Comparison of ENCODE assay signal across 27 cellular contexts in genomic region chr15:71054286-71054952, GRCh38.
DNase-seq lines count a peak whose midpoint lies in the region; ATAC-seq, FAIRE-seq and TF ChIP-seq lines count a peak whose summit lies in the region.
"Had no signal": no experiment of that assay in that cellular context is flagged by ENCODE, and none has a peak within 500 bp of the region (broad histone marks: within the 10 kb centered on the region; RNA-seq: fewer than 3 reads in every experiment).

No MANE protein-coding gene starts in this region.

- peaks cover 39% of the 10 kb centered on the region for H3K4me1 Mint-ChIP-seq in chondrocyte (ENCODE audit: low read depth)
- peaks cover 23% of the 10 kb centered on the region for H3K4me1 Mint-ChIP-seq in mesothelial cell of epicardium

- TF ChIP-seq CTCF in A549 (IDR thresholded peaks at IDR 0.05), result no peak
- TF ChIP-seq CTCF in IMR-90 (conservative IDR thresholded peaks at IDR 0.05; ENCODE audit: low read depth, low read length), result no peak
- no peak for TF ChIP-seq CTCF in chondrocyte (IDR thresholded peaks at IDR 0.05)
- TF ChIP-seq CTCF in mesothelial cell of epicardium (IDR thresholded peaks at IDR 0.05; ENCODE audit: unreplicated experiment), result no peak

- peaks cover 9% of the 10 kb centered on the region for H3K9me3 Mint-ChIP-seq in chondrocyte (ENCODE audit: low read depth)
- peaks cover 12% of the 10 kb centered on the region for H3K9me3 Mint-ChIP-seq in mesothelial cell of epicardium

- H3K27me3 Mint-ChIP-seq in chondrocyte (ENCODE audit: low read depth) (no peaks in the 10 kb centered on the region), mesothelial cell of epicardium (ENCODE audit: low read depth) (no peaks in the 10 kb centered on the region)

- TF ChIP-seq RAD21 in A549 (conservative IDR thresholded peaks at IDR 0.05 in 1 of 2, IDR thresholded peaks at IDR 0.05 in 1 of 2), result no peak
- TF ChIP-seq RAD21 in IMR-90 (IDR thresholded peaks at IDR 0.05; ENCODE audit: low read length), result no peak

- dilution Hi-C loops in IMR-90 (cut with HindIII; ENCODE audit: low sequenced_read_pairs, unreplicated experiment), result no loop called here

- H3K56ac ChIP-seq in IMR-90 (ENCODE audit: extremely low read depth, insufficient read depth, low read length), result no peak overlapping the region

- TF ChIP-seq EP300 in A549 (IDR thresholded peaks at IDR 0.05), result no peak

- H2AK5ac ChIP-seq in IMR-90 (ENCODE audit: low read depth, low read length), result no peak overlapping the region

- H4K91ac ChIP-seq in IMR-90 (ENCODE audit: insufficient read depth, low read depth, low read length), result no peak overlapping the region; the same call in 1 of the 2 replicates

- in situ Hi-C loops in IMR-90 (cut with MboI; ENCODE audit: low sequenced_read_pairs), result no loop called here

- H3K4me1 ChIP-seq in A549 (peaks cover 22% of the 10 kb centered on the region), IMR-90 (ENCODE audit: control insufficient read depth, insufficient read depth, low read length) (peaks cover 18% of the 10 kb centered on the region)
- H3K4me1 ChIP-seq: BE2C, lower lobe of right lung, upper lobe of right lung had no signal

- H3K27ac ChIP-seq in A549, result peak overlapping the region; percentile 66 to 68
- peak overlapping the region; percentile 79; the same call in 1 of the 2 replicates for H3K27ac ChIP-seq in IMR-90 (ENCODE audit: insufficient read depth, low read length)
- H3K27ac ChIP-seq: coronary artery, esophagus squamous epithelium, lower lobe of right lung, skin epidermis, upper lobe of right lung had no signal

- H3K23ac ChIP-seq in IMR-90 (ENCODE audit: low read depth, low read length), result no peak overlapping the region

- no peak overlapping the region; the same call in 1 of the 2 replicates for H3K9ac ChIP-seq in IMR-90 (ENCODE audit: low read depth, low read length)

- DNase-seq in A549 (ENCODE audit: low read depth in 1 of 2, low spot score in 1 of 2) (peak in 1 of 2 experiments; percentile 26), IMR-90 (peak; percentile 56), chondrocyte (ENCODE audit: low spot score) (no peak), mesothelial cell of epicardium (ENCODE audit: low spot score in 2 of 2, unreplicated experiment in 2 of 2) (no peak), GOT3 (lab: John Stamatoyannopoulos, UW) (no peak), GDM1 (lab: John Stamatoyannopoulos, UW) (no peak)
- DNase-seq: activated CD4-positive, alpha-beta T cell treated with anti-CD3 and anti-CD28 coated beads for 4 hours; activated CD8-positive, alpha-beta memory T cell treated with anti-CD3 and anti-CD28 coated beads for 24 hours; activated T-cell treated with anti-CD3 and anti-CD28 coated beads, Interleukin-2, amount 50 U/mL, for 24 hours; BE2C; esophagus squamous epithelium; H9; kidney; lower lobe of right lung; NCI-H1436 treated with DMSO at 0.1 percent for 48 hours; NCI-H2171; NCI-H524; NK-92 treated with Interleukin-12 subunit alpha and Interleukin-12 subunit beta, amount 100 ng/mL, for 24 hours; stimulated activated CD4-positive, alpha-beta T cell treated with anti-CD3 and anti-CD28 coated beads, Interleukin-2, amount 100 ng/mL, for 24 hours; T-helper 2 cell; upper lobe of right lung had no signal

- ATAC-seq in A549 (peak in 1 of 2 experiments; percentile 30; a peak in 1 of 6 replicates), IMR-90 (ENCODE audit: low read depth) (peak; percentile 24; the same call in 1 of the 2 replicates), GM21360 (IDR thresholded peaks at IDR 0.05; ENCODE audit: unreplicated experiment) (no peak), HG03442 (IDR thresholded peaks at IDR 0.05; ENCODE audit: unreplicated experiment) (no peak)
- ATAC-seq: GM12878, lower lobe of right lung, upper lobe of right lung had no signal

- POLR2A ChIA-PET in A549 (lab: Yijun Ruan, JAX) (no interaction called here), IMR-90 (lab: Charles Lee; ENCODE audit: unreplicated experiment) (no interaction called here)

- H4K5ac ChIP-seq in IMR-90 (ENCODE audit: low read depth, low read length), result peak overlapping the region; percentile 13; the same call in 1 of the 2 replicates

- peaks cover 17% of the 10 kb centered on the region for H3K9me1 ChIP-seq in IMR-90 (ENCODE audit: insufficient read depth, low read length)

- H3K14ac ChIP-seq in IMR-90 (replicated peaks; ENCODE audit: low read depth, low read length), result 0 out of 2 replicates have a peak overlapping the region, but pooled peaks have one; percentile 13

- H3K9me3 ChIP-seq in A549 (peaks cover 11% of the 10 kb centered on the region; the same call in 1 of the 3 replicates), IMR-90 (ENCODE audit: control insufficient read depth, insufficient read depth, low read length) (peaks cover 5% of the 10 kb centered on the region; the same call in 1 of the 2 replicates)
- H3K9me3 ChIP-seq: BE2C, esophagus squamous epithelium, lower lobe of right lung, upper lobe of right lung had no signal

- CTCF ChIA-PET in A549 (lab: Yijun Ruan, JAX), result no interaction called here
- CTCF ChIA-PET in IMR-90 (lab: Yijun Ruan, JAX), result no interaction called here

- H3K4ac ChIP-seq in IMR-90 (ENCODE audit: low read depth, low read length), result no peak overlapping the region; the same call in 1 of the 2 replicates

- no peak overlapping the region for H2AK9ac ChIP-seq in IMR-90 (replicated peaks; ENCODE audit: low read depth, low read length, poor library complexity)

- H3K36me3 ChIP-seq in IMR-90 (ENCODE audit: control insufficient read depth, insufficient read depth, low read length), result no peaks in the 10 kb centered on the region
- H3K36me3 ChIP-seq: BE2C, lower lobe of right lung, upper lobe of right lung had no signal

- peak overlapping the region; percentile 52; the same call in 1 of the 2 replicates for H2BK20ac ChIP-seq in IMR-90 (ENCODE audit: low read depth, low read length)

- no peak overlapping the region for H2AFZ ChIP-seq in IMR-90 (replicated peaks; ENCODE audit: low read length, poor library complexity)

- H3K4me3 Mint-ChIP-seq in chondrocyte (ENCODE audit: unreplicated experiment), result no peak overlapping the region
- no peak overlapping the region for H3K4me3 Mint-ChIP-seq in mesothelial cell of epicardium
- H3K4me3 Mint-ChIP-seq: activated T-cell treated with anti-CD3 and anti-CD28 coated beads, Interleukin-2, amount 50 U/mL, for 24 hours; H9 had no signal

- H4K20me1 ChIP-seq in IMR-90 (ENCODE audit: insufficient read depth, low read length), result no peaks in the 10 kb centered on the region

- intact Hi-C loops in IMR-90 (cut with micrococcal nuclease), result no loop called here

- H4K8ac ChIP-seq in IMR-90 (ENCODE audit: low read depth in 2 of 2, low read length in 2 of 2), result peak overlapping the region in 1 of 2 experiments; percentile 67; a peak in 1 of 4 replicates

- FAIRE-seq in A549 (lab: Jason Lieb, UNC), result peak; percentile 94
- FAIRE-seq: A204.1, GM12878, kidney had no signal

- no TSS peak for BruUV-seq in IMR-90 (replicated peaks; lab: Mats Ljungman, UMichigan)

- H3K27ac Mint-ChIP-seq in chondrocyte (ENCODE audit: unreplicated experiment), result peak overlapping the region; percentile 7
- H3K27ac Mint-ChIP-seq in mesothelial cell of epicardium, result peak overlapping the region; percentile 54
- H3K27ac Mint-ChIP-seq: activated T-cell treated with anti-CD3 and anti-CD28 coated beads, Interleukin-2, amount 50 U/mL, for 24 hours; H9 had no signal

- WGBS in A549 (ENCODE audit: missing lambda C conversion rate), result 27% methylated on average over 2 of the region's 2 CpGs
- WGBS in IMR-90 (ENCODE audit: extremely low coverage in 2 of 2, insufficient read length in 1 of 2), 2 experiments, result 33% methylated on average over 1 of the region's 2 CpGs; no CpG with 5 or more reads in 1 of the 2 experiments

- H3K79me1 ChIP-seq in IMR-90 (ENCODE audit: low read depth in 1 of 2, low read length in 2 of 2), result peaks cover 3 to 17% of the 10 kb centered on the region in 2 experiments; a peak in 2 of 4 replicates

- H3K4me3 ChIP-seq in A549 (no peak overlapping the region), IMR-90 (ENCODE audit: insufficient read depth, low read depth, low read length) (no peak overlapping the region)
- H3K4me3 ChIP-seq: coronary artery, esophagus squamous epithelium, GM12878, lower lobe of right lung, skin epidermis, upper lobe of right lung had no signal

- no peaks in the 10 kb centered on the region for H3K27me3 ChIP-seq in IMR-90 (ENCODE audit: control insufficient read depth, insufficient read depth, low read length)
- H3K27me3 ChIP-seq: BE2C, esophagus squamous epithelium, upper lobe of right lung had no signal

- TF ChIP-seq POLR2A in A549 (IDR thresholded peaks at IDR 0.05; ENCODE audit: low read length) (no peak), IMR-90 (IDR thresholded peaks at IDR 0.05; ENCODE audit: low read depth, low read length) (no peak)

- peak overlapping the region; percentile 76 for H2BK5ac ChIP-seq in IMR-90 (ENCODE audit: low read depth, low read length, poor library complexity, severe bottlenecking)

- peak overlapping the region; percentile 64; the same call in 1 of the 2 replicates for H3K18ac ChIP-seq in IMR-90 (ENCODE audit: low read depth, low read length)

- H3K4me2 ChIP-seq in A549 (peak overlapping the region; percentile 45), IMR-90 (ENCODE audit: low read depth, low read length) (no peak overlapping the region; the same call in 1 of the 2 replicates)

- H2BK15ac ChIP-seq in IMR-90 (ENCODE audit: low read depth, low read length), result no peak overlapping the region

- H3K36me3 Mint-ChIP-seq in chondrocyte (ENCODE audit: low read depth), result peaks cover 1% of the 10 kb centered on the region
- H3K36me3 Mint-ChIP-seq in mesothelial cell of epicardium, result peaks cover 10% of the 10 kb centered on the region

- H2BK120ac ChIP-seq in IMR-90 (ENCODE audit: low read depth, low read length), result peak overlapping the region; percentile 71

TF ChIP-seq in A549, 52 proteins besides CTCF, POLR2A, EP300 and RAD21 (continues in another document):
- TF ChIP-seq JUN (IDR thresholded peaks at IDR 0.05), result no peak
- no peak for TF ChIP-seq FOXS1 (CRISPR knock-in tag; IDR thresholded peaks at IDR 0.05)
- no peak for TF ChIP-seq KDM1A (IDR thresholded peaks at IDR 0.05; ENCODE audit: low read depth)
- no peak for TF ChIP-seq CHD2 (IDR thresholded peaks at IDR 0.05; ENCODE audit: low read length, partially characterized antibody)
- no peak for TF ChIP-seq ZFP36 (IDR thresholded peaks at IDR 0.05; ENCODE audit: borderline replicate concordance, partially characterized antibody)
- TF ChIP-seq ESRRA (IDR thresholded peaks at IDR 0.05; ENCODE audit: borderline replicate concordance, low read length), result no peak
- TF ChIP-seq HOXA7 (CRISPR knock-in tag; IDR thresholded peaks at IDR 0.05), result no peak

TF ChIP-seq in IMR-90, 13 proteins besides CTCF, POLR2A, EP300 and RAD21 (continues in another document):
- TF ChIP-seq SMC3 (IDR thresholded peaks at IDR 0.05; ENCODE audit: low read depth, low read length), result no peak
- TF ChIP-seq FOS (IDR thresholded peaks at IDR 0.05; ENCODE audit: low read depth, low read length), result no peak
- TF ChIP-seq MXI1 (IDR thresholded peaks at IDR 0.05; ENCODE audit: borderline replicate concordance, low read depth, low read length), result no peak
